9 cellular contexts compared by ENCODE assay signal in the genomic region with DNA sequence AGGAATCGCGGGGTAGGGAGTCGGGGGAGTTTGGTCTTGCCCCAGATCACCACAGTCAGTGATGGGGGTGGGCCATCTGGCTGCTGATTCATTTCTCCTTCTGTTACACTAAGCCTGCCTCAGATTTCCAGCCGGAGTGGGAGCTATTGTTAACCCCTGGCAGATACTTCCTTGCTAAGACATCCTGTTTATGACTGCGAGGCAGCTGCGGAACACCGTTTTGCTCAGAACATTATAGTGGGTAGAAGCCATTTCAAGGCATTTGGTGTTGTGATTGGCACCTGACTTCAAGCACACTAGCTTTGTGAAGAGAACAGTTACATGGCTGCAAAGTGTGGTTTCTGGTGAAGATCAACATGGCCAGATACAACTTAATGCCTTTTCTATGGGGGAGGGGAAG.
DNase-seq lines count a peak whose midpoint lies in the region; ATAC-seq and TF ChIP-seq lines count a peak whose summit lies in the region.
"Had no signal": no experiment of that assay in that cellular context is flagged by ENCODE, and none has a peak within 500 bp of the region (broad histone marks: within the 10 kb centered on the region; RNA-seq: fewer than 3 reads in every experiment).

No MANE protein-coding gene starts in this region.

- peaks cover 0 to 48% (median 23%) of the 10 kb centered on the region in 11 experiments; a peak in 18 of 22 replicates for H3K36me3 ChIP-seq in BLaER1 treated with 17β-estradiol and CSF1 and Interleukin-3, amounts not matched to agents 10 nM and 100 nM
- H3K36me3 ChIP-seq in mesodermal cell (ENCODE audit: control insufficient read depth, insufficient read depth, low read length) (peaks cover 86% of the 10 kb centered on the region), prostate gland (peaks cover 0 to 8% of the 10 kb centered on the region in 2 donors)

- peaks cover 54 to 81% (median 70%) of the 10 kb centered on the region in 10 experiments for H3K4me1 ChIP-seq in BLaER1 treated with 17β-estradiol and CSF1 and Interleukin-3, amounts not matched to agents 10 nM and 100 nM
- H3K4me1 ChIP-seq in mesodermal cell (ENCODE audit: control insufficient read depth, insufficient read depth, low read length, poor library complexity, severe bottlenecking) (peaks cover 21% of the 10 kb centered on the region), prostate gland (replicated peaks) (no peaks in the 10 kb centered on the region)

- TF ChIP-seq POLR2A in prostate gland (IDR thresholded peaks at IDR 0.05), result no peak

- no peaks in the 10 kb centered on the region for H3K9me3 ChIP-seq in BLaER1 treated with 17β-estradiol and CSF1 and Interleukin-3, amounts not matched to agents 10 nM and 100 nM (replicated peaks in 1 of 11)
- H3K9me3 ChIP-seq in mesodermal cell (ENCODE audit: control insufficient read depth, low read length), result no peaks in the 10 kb centered on the region
- H3K9me3 ChIP-seq in prostate gland, result no peaks in the 10 kb centered on the region

- peak overlapping the region in 10 of 11 experiments; percentile 41 to 84 (median 75); a peak in 20 of 22 replicates for H3K27ac ChIP-seq in BLaER1 treated with 17β-estradiol and CSF1 and Interleukin-3, amounts not matched to agents 10 nM and 100 nM
- H3K27ac ChIP-seq in mesodermal cell (ENCODE audit: low read depth, low read length, severe bottlenecking) (peak overlapping the region; percentile 66), prostate gland (peak overlapping the region in 1 of 2 donors; percentile 19)

- 78 to 84% methylated on average over 4 of the region's 7 CpGs for WGBS in mesodermal cell (ENCODE audit: insufficient coverage in 2 of 2), 2 experiments
- 56% methylated on average over 7 of the region's 7 CpGs for WGBS in prostate gland

- DNase-seq in KBM-7, result peak; percentile 92
- peak; percentile 14 for DNase-seq in activated T-helper 2 cell treated with anti-CD3 and anti-CD28 coated beads, Interferon-gamma antibody, Interleukin-2, Interleukin-4, amounts not matched to agents 10 μg/mL and 5 μg/mL and 100 μg/mL, durations not matched to agents 14 hours and 24 hours and 36 hours (ENCODE audit: low spot score)
- DNase-seq in NCI-H1930 (lab: John Stamatoyannopoulos, UW), result no peak
- no peak for DNase-seq in prostate gland (ENCODE audit: low spot score)
- DNase-seq: central memory CD4-positive, alpha-beta T cell had no signal

- peaks cover 56% of the 10 kb centered on the region for H3K36me3 Mint-ChIP-seq in activated T-helper 2 cell treated with anti-CD3 and anti-CD28 coated beads, Interferon-gamma antibody, Interleukin-2, Interleukin-4, amounts not matched to agents 10 μg/mL and 5 μg/mL and 100 μg/mL, durations not matched to agents 14 hours and 24 hours and 36 hours (ENCODE audit: low read depth)

- no peaks in the 10 kb centered on the region for H3K27me3 ChIP-seq in BLaER1 treated with 17β-estradiol and CSF1 and Interleukin-3, amounts not matched to agents 10 nM and 100 nM
- H3K27me3 ChIP-seq in prostate gland (replicated peaks; ENCODE audit: insufficient read depth), result no peaks in the 10 kb centered on the region

- peaks cover 39% of the 10 kb centered on the region for H3K4me1 Mint-ChIP-seq in activated T-helper 2 cell treated with anti-CD3 and anti-CD28 coated beads, Interferon-gamma antibody, Interleukin-2, Interleukin-4, amounts not matched to agents 10 μg/mL and 5 μg/mL and 100 μg/mL, durations not matched to agents 14 hours and 24 hours and 36 hours (ENCODE audit: low read depth)

- TF ChIP-seq CTCF in prostate gland (IDR thresholded peaks at IDR 0.05), result no peak

- ATAC-seq in HG03469 (IDR thresholded peaks at IDR 0.05; ENCODE audit: unreplicated experiment) (no peak), HG02763 (IDR thresholded peaks at IDR 0.05; ENCODE audit: unreplicated experiment) (no peak)

- no peaks in the 10 kb centered on the region for H4K20me1 ChIP-seq in BLaER1 treated with 17β-estradiol and CSF1 and Interleukin-3, amounts not matched to agents 10 nM and 100 nM

- H3K4me3 ChIP-seq in BLaER1 treated with 17β-estradiol and CSF1 and Interleukin-3, amounts not matched to agents 10 nM and 100 nM, result peak overlapping the region in 5 of 10 experiments; percentile 3 to 39 (median 11); a peak in 5 of 20 replicates
- H3K4me3 ChIP-seq in mesodermal cell (ENCODE audit: extremely low read depth, insufficient read depth, low read length, poor library complexity, severe bottlenecking), result no peak overlapping the region
- no peak overlapping the region for H3K4me3 ChIP-seq in prostate gland

- no peaks in the 10 kb centered on the region for H3K27me3 Mint-ChIP-seq in activated T-helper 2 cell treated with anti-CD3 and anti-CD28 coated beads, Interferon-gamma antibody, Interleukin-2, Interleukin-4, amounts not matched to agents 10 μg/mL and 5 μg/mL and 100 μg/mL, durations not matched to agents 14 hours and 24 hours and 36 hours (ENCODE audit: low read depth)

- intact Hi-C loops in activated T-helper 2 cell treated with anti-CD3 and anti-CD28 coated beads, Interferon-gamma antibody, Interleukin-2, Interleukin-4, amounts not matched to agents 10 μg/mL and 5 μg/mL and 100 μg/mL, durations not matched to agents 14 hours and 24 hours and 36 hours (cut with micrococcal nuclease), result loop anchor here (1.0 to 5.0 kb wide), 2 partner anchors 47 to 75 kb away; partner anchors contain the start of gene FLNB
- intact Hi-C loops in prostate gland (cut with DNase I), result no loop called here

- no peaks in the 10 kb centered on the region for H3K9me3 Mint-ChIP-seq in activated T-helper 2 cell treated with anti-CD3 and anti-CD28 coated beads, Interferon-gamma antibody, Interleukin-2, Interleukin-4, amounts not matched to agents 10 μg/mL and 5 μg/mL and 100 μg/mL, durations not matched to agents 14 hours and 24 hours and 36 hours

- in situ Hi-C loops in KBM-7 (cut with MboI; ENCODE audit: low pct_unique_long_range_greater_than_20kb, low sequenced_read_pairs), result no loop called here

- H3K27ac Mint-ChIP-seq in activated T-helper 2 cell treated with anti-CD3 and anti-CD28 coated beads, Interferon-gamma antibody, Interleukin-2, Interleukin-4, amounts not matched to agents 10 μg/mL and 5 μg/mL and 100 μg/mL, durations not matched to agents 14 hours and 24 hours and 36 hours, result peak overlapping the region; percentile 75

- H3K4me2 ChIP-seq in BLaER1 treated with 17β-estradiol and CSF1 and Interleukin-3, amounts not matched to agents 10 nM and 100 nM, result peak overlapping the region; percentile 69 to 89 (median 76)

- H3K9ac ChIP-seq in BLaER1 treated with 17β-estradiol and CSF1 and Interleukin-3, amounts not matched to agents 10 nM and 100 nM, result peak overlapping the region in 9 of 11 experiments; percentile 19 to 68 (median 60); a peak in 15 of 22 replicates

- H3K4me3 Mint-ChIP-seq in activated T-helper 2 cell treated with anti-CD3 and anti-CD28 coated beads, Interferon-gamma antibody, Interleukin-2, Interleukin-4, amounts not matched to agents 10 μg/mL and 5 μg/mL and 100 μg/mL, durations not matched to agents 14 hours and 24 hours and 36 hours (ENCODE audit: low read depth), result peak overlapping the region; percentile 50

Comparison
In these comparisons a context has a peak if more than half of its experiments do, and no peak if none do; other contexts are left out.
1. DNase-seq: peak in KBM-7 (single experiment) and activated T-helper 2 cell treated with anti-CD3 and anti-CD28 coated beads, Interferon-gamma antibody, Interleukin-2, Interleukin-4, amounts not matched to agents 10 μg/mL and 5 μg/mL and 100 μg/mL, durations not matched to agents 14 hours and 24 hours and 36 hours (single experiment); none in NCI-H1930 (0 of 2) and prostate gland (single experiment).